ENCODE assay signal across 20 cellular contexts in genomic region chr6:170187669-170188566, GRCh38.
"Had no signal": no experiment of that assay in that cellular context is flagged by ENCODE, and none has a peak within 500 bp of the region (broad histone marks: within the 10 kb centered on the region; RNA-seq: fewer than 3 reads in every experiment).

No MANE protein-coding gene starts in this region.

- ATAC-seq: activated CD4-positive, alpha-beta T cell treated with anti-CD3 and anti-CD28 coated beads for 36 hours; activated naive CD8-positive, alpha-beta T cell treated with anti-CD3 and anti-CD28 coated beads, Interleukin-2, amount 50 U/mL, for 24 hours had no signal

- H3K9me3 Mint-ChIP-seq: activated B cell treated with CpG ODN at 0.5 μM for 24 hours had no signal

- H3K4me1 Mint-ChIP-seq: activated B cell treated with CpG ODN at 0.5 μM for 24 hours; activated CD4-positive, alpha-beta T cell treated with anti-CD3 and anti-CD28 coated beads for 36 hours had no signal

- H3K4me3 ChIP-seq: tibial artery had no signal

- H3K36me3 ChIP-seq: tibial artery had no signal

- DNase-seq: activated B cell treated with CpG ODN at 0.5 μM for 24 hours; activated CD4-positive, alpha-beta T cell treated with anti-CD3 and anti-CD28 coated beads for 36 hours; activated CD4-positive, alpha-beta T cell treated with anti-CD3 and anti-CD28 coated beads, Interleukin-2, amount 50 U/mL, for 48 hours; activated naive CD4-positive, alpha-beta T cell treated with anti-CD3 and anti-CD28 coated beads for 36 hours; activated naive CD8-positive, alpha-beta T cell treated with anti-CD3 and anti-CD28 coated beads, Interleukin-2, amount 50 U/mL, for 24 hours; effector CD8-positive, alpha-beta T cell; foreskin melanocyte; glutamatergic neuron; hippocampal formation; left ventricle myocardium superior; mammary epithelial cell; midbrain; occipital lobe; stimulated activated CD4-positive, alpha-beta T cell treated with anti-CD3 and anti-CD28 coated beads, Interleukin-4, amount 100 ng/mL, for 4 hours; T1000; tibial artery had no signal

- H3K27ac Mint-ChIP-seq: activated B cell treated with CpG ODN at 0.5 μM for 24 hours; activated CD4-positive, alpha-beta T cell treated with anti-CD3 and anti-CD28 coated beads for 36 hours; activated naive CD4-positive, alpha-beta T cell treated with anti-CD3 and anti-CD28 coated beads for 36 hours; activated naive CD8-positive, alpha-beta T cell treated with anti-CD3 and anti-CD28 coated beads, Interleukin-2, amount 50 U/mL, for 24 hours; dendritic cell treated with granulocyte-macrophage colony-stimulating factor and Interleukin-4, amounts not matched to agents 40 ng/mL and 50 ng/mL, for 4 days; progenitor cell of endocrine pancreas; stimulated activated naive CD8-positive, alpha-beta T cell treated with anti-CD3 and anti-CD28 coated beads, Interleukin-15, Interleukin-2, amounts not matched to agents 100 ng/mL and 50 ng/mL, for 24 hours; T-helper 1 cell treated with Interleukin-12 subunit alpha and Interleukin-12 subunit beta and Interleukin-4 antibody, amounts not matched to agents 30 μg/mL and 1 μg/mL, for 36 hours had no signal

- H3K4me3 Mint-ChIP-seq: activated B cell treated with CpG ODN at 0.5 μM for 24 hours; activated CD4-positive, alpha-beta T cell treated with anti-CD3 and anti-CD28 coated beads for 36 hours; activated naive CD4-positive, alpha-beta T cell treated with anti-CD3 and anti-CD28 coated beads for 36 hours; activated naive CD8-positive, alpha-beta T cell treated with anti-CD3 and anti-CD28 coated beads, Interleukin-2, amount 50 U/mL, for 24 hours; dendritic cell treated with granulocyte-macrophage colony-stimulating factor and Interleukin-4, amounts not matched to agents 40 ng/mL and 50 ng/mL, for 4 days; stimulated activated naive CD8-positive, alpha-beta T cell treated with anti-CD3 and anti-CD28 coated beads, Interleukin-15, Interleukin-2, amounts not matched to agents 100 ng/mL and 50 ng/mL, for 24 hours; T-helper 1 cell treated with Interleukin-12 subunit alpha and Interleukin-12 subunit beta and Interleukin-4 antibody, amounts not matched to agents 30 μg/mL and 1 μg/mL, for 36 hours had no signal

- H3K27me3 Mint-ChIP-seq: activated CD4-positive, alpha-beta T cell treated with anti-CD3 and anti-CD28 coated beads for 36 hours; activated naive CD8-positive, alpha-beta T cell treated with anti-CD3 and anti-CD28 coated beads, Interleukin-2, amount 50 U/mL, for 24 hours; dendritic cell treated with granulocyte-macrophage colony-stimulating factor and Interleukin-4, amounts not matched to agents 40 ng/mL and 50 ng/mL, for 4 days; stimulated activated naive CD8-positive, alpha-beta T cell treated with anti-CD3 and anti-CD28 coated beads, Interleukin-15, Interleukin-2, amounts not matched to agents 100 ng/mL and 50 ng/mL, for 24 hours had no signal

- H3K27ac ChIP-seq: tibial artery had no signal

- H3K9me3 ChIP-seq: tibial artery had no signal
